In genomic region chr19:7965259-7965841, GRCh38 we compare ENCODE assay signal across 1 cellular context.
TF ChIP-seq lines count a peak whose summit lies in the region.

No MANE protein-coding gene starts in this region.

TF ChIP-seq in K562, 482 proteins besides CTCF, POLR2A, EP300 and RAD21:
- peak; percentile 73 for TF ChIP-seq MEIS2 (IDR thresholded peaks at IDR 0.05; ENCODE audit: partially characterized antibody)
- TF ChIP-seq ZNF449 (CRISPR knock-in tag; IDR thresholded peaks at IDR 0.05): no peak
- no peak for TF ChIP-seq ZNF253 (CRISPR knock-in tag; conservative IDR thresholded peaks at IDR 0.05)
- TF ChIP-seq CGGBP1 (CRISPR knock-in tag; IDR thresholded peaks at IDR 0.05): no peak
- TF ChIP-seq, protein P1, sequence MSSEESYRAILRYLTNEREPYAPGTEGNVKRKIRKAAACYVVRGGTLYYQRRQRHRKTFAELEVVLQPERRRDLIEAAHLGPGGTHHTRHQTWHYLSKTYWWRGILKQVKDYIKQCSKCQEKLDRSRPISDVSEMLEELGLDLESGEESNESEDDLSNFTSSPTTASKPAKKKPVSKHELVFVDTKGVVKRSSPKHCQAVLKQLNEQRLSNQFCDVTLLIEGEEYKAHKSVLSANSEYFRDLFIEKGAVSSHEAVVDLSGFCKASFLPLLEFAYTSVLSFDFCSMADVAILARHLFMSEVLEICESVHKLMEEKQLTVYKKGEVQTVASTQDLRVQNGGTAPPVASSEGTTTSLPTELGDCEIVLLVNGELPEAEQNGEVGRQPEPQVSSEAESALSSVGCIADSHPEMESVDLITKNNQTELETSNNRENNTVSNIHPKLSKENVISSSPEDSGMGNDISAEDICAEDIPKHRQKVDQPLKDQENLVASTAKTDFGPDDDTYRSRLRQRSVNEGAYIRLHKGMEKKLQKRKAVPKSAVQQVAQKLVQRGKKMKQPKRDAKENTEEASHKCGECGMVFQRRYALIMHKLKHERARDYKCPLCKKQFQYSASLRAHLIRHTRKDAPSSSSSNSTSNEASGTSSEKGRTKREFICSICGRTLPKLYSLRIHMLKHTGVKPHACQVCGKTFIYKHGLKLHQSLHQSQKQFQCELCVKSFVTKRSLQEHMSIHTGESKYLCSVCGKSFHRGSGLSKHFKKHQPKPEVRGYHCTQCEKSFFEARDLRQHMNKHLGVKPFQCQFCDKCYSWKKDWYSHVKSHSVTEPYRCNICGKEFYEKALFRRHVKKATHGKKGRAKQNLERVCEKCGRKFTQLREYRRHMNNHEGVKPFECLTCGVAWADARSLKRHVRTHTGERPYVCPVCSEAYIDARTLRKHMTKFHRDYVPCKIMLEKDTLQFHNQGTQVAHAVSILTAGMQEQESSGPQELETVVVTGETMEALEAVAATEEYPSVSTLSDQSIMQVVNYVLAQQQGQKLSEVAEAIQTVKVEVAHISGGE (CRISPR knock-in tag; IDR thresholded peaks at IDR 0.05): no peak
- no peak for TF ChIP-seq MCM3 (IDR thresholded peaks at IDR 0.05)
- TF ChIP-seq, protein P2, sequence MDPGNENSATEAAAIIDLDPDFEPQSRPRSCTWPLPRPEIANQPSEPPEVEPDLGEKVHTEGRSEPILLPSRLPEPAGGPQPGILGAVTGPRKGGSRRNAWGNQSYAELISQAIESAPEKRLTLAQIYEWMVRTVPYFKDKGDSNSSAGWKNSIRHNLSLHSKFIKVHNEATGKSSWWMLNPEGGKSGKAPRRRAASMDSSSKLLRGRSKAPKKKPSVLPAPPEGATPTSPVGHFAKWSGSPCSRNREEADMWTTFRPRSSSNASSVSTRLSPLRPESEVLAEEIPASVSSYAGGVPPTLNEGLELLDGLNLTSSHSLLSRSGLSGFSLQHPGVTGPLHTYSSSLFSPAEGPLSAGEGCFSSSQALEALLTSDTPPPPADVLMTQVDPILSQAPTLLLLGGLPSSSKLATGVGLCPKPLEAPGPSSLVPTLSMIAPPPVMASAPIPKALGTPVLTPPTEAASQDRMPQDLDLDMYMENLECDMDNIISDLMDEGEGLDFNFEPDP (CRISPR knock-in tag; IDR thresholded peaks at IDR 0.05): no peak
- no peak for TF ChIP-seq CXXC5 (CRISPR knock-in tag; IDR thresholded peaks at IDR 0.05)
- peak; percentile 73 for TF ChIP-seq PKNOX1 (IDR thresholded peaks at IDR 0.05)
- TF ChIP-seq PBX2 (CRISPR knock-in tag; IDR thresholded peaks at IDR 0.05; ENCODE audit: low read depth): no peak
- TF ChIP-seq PBX2 (tag; conservative IDR thresholded peaks at IDR 0.05; ENCODE audit: low read depth): peak; percentile 90
- TF ChIP-seq, protein P3, sequence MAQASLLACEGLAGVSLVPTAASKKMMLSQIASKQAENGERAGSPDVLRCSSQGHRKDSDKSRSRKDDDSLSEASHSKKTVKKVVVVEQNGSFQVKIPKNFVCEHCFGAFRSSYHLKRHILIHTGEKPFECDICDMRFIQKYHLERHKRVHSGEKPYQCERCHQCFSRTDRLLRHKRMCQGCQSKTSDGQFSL (CRISPR knock-in tag; IDR thresholded peaks at IDR 0.05): no peak
- TF ChIP-seq, protein P3 (tag; IDR thresholded peaks at IDR 0.05): no peak
- TF ChIP-seq ZNF445 (CRISPR knock-in tag; IDR thresholded peaks at IDR 0.05; ENCODE audit: low read depth): no peak
- TF ChIP-seq CREB5 (CRISPR knock-in tag; IDR thresholded peaks at IDR 0.05): no peak
- no peak for TF ChIP-seq CREB1 (IDR thresholded peaks at IDR 0.05)
- TF ChIP-seq CREB1 (CRISPR knock-in tag; IDR thresholded peaks at IDR 0.05): no peak
- TF ChIP-seq, protein P4, sequence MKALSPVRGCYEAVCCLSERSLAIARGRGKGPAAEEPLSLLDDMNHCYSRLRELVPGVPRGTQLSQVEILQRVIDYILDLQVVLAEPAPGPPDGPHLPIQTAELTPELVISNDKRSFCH (CRISPR knock-in tag; IDR thresholded peaks at IDR 0.05): no peak
- TF ChIP-seq, protein P4 (tag; IDR thresholded peaks at IDR 0.05): no peak
- TF ChIP-seq, protein P5, sequence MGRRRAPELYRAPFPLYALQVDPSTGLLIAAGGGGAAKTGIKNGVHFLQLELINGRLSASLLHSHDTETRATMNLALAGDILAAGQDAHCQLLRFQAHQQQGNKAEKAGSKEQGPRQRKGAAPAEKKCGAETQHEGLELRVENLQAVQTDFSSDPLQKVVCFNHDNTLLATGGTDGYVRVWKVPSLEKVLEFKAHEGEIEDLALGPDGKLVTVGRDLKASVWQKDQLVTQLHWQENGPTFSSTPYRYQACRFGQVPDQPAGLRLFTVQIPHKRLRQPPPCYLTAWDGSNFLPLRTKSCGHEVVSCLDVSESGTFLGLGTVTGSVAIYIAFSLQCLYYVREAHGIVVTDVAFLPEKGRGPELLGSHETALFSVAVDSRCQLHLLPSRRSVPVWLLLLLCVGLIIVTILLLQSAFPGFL (CRISPR knock-in tag; IDR thresholded peaks at IDR 0.05): no peak
- TF ChIP-seq ZNF431 (CRISPR knock-in tag; IDR thresholded peaks at IDR 0.05): no peak
